Comparison of ENCODE assay signal across 9 cellular contexts in genomic region chrX:78092296-78092695, GRCh38. TPM values are rescaled to one million over a fixed set of nuclear protein-coding genes. Genes with fewer than 3 reads are reported as not detected.
DNase-seq lines count a peak whose midpoint lies in the region; ATAC-seq and TF ChIP-seq lines count a peak whose summit lies in the region.
"Had no signal": no experiment of that assay in that cellular context is flagged by ENCODE, and none has a peak within 500 bp of the region (broad histone marks: within the 10 kb centered on the region; RNA-seq: fewer than 3 reads in every experiment).

No MANE protein-coding gene starts in this region.

- intact Hi-C loops in uterus (cut with DNase I; ENCODE audit: low total_unique reads), result no loop called here

- in situ Hi-C loops in astrocyte of the cerebellum (cut with HindIII; ENCODE audit: low sequenced_read_pairs), result no loop called here

- TF ChIP-seq CTCF in astrocyte of the cerebellum (IDR thresholded peaks at IDR 0.05; ENCODE audit: low read depth, low read length, missing control alignments), result peak; percentile 52
- TF ChIP-seq CTCF in uterus (IDR thresholded peaks at IDR 0.05), result no peak

- no peaks in the 10 kb centered on the region for H3K36me3 Mint-ChIP-seq in naive thymus-derived CD8-positive, alpha-beta T cell

- no peaks in the 10 kb centered on the region for H3K9me3 ChIP-seq in ES-I3 (ENCODE audit: control insufficient read depth, insufficient read depth, low read length)
- H3K9me3 ChIP-seq in uterus, result no peaks in the 10 kb centered on the region

- H3K36me3 ChIP-seq in ES-I3 (ENCODE audit: insufficient read depth, low read length), result no peaks in the 10 kb centered on the region
- H3K36me3 ChIP-seq in uterus, result no peaks in the 10 kb centered on the region

- H3K4me1 ChIP-seq in ES-I3 (ENCODE audit: insufficient read depth, low read length), result peaks cover 13% of the 10 kb centered on the region; the same call in 1 of the 2 replicates
- no peaks in the 10 kb centered on the region for H3K4me1 ChIP-seq in uterus
- H3K4me1 ChIP-seq: parathyroid adenoma had no signal

- peak overlapping the region in 2 of 10 donors; percentile 11 to 43 for H3K4me3 Mint-ChIP-seq in naive thymus-derived CD8-positive, alpha-beta T cell

- H3K27ac ChIP-seq in uterus, result no peak overlapping the region
- H3K27ac ChIP-seq: parathyroid adenoma had no signal

- peaks cover 0 to 9% (median 0%) of the 10 kb centered on the region in 9 donors for H3K9me3 Mint-ChIP-seq in naive thymus-derived CD8-positive, alpha-beta T cell

- no peaks in the 10 kb centered on the region for H3K27me3 Mint-ChIP-seq in naive thymus-derived CD8-positive, alpha-beta T cell

- peak overlapping the region; percentile 5; the same call in 1 of the 2 replicates for H3K9ac ChIP-seq in ES-I3 (ENCODE audit: low read depth, low read length)
- H3K9ac ChIP-seq: parathyroid adenoma had no signal

- H3K4me3 ChIP-seq in astrocyte of the cerebellum (ENCODE audit: low read depth, low read length) (no peak overlapping the region), uterus (no peak overlapping the region)

- ATAC-seq in GM19463 (IDR thresholded peaks at IDR 0.05; ENCODE audit: unreplicated experiment), result peak; percentile 90
- ATAC-seq in HG03565 (IDR thresholded peaks at IDR 0.05; ENCODE audit: unreplicated experiment), result peak; percentile 70
- ATAC-seq in naive thymus-derived CD8-positive, alpha-beta T cell, result peak; percentile 65 to 82
- no peak for ATAC-seq in GM19328 (IDR thresholded peaks at IDR 0.05; ENCODE audit: unreplicated experiment)

- no peaks in the 10 kb centered on the region for H3K27me3 ChIP-seq in uterus

- H3K27ac Mint-ChIP-seq in naive thymus-derived CD8-positive, alpha-beta T cell, result peak overlapping the region in 4 of 10 donors; percentile 43 to 73 (median 60)

- H3K4me1 Mint-ChIP-seq in naive thymus-derived CD8-positive, alpha-beta T cell, result peaks cover 0 to 9% (median 4%) of the 10 kb centered on the region in 4 donors

- POLR2A ChIA-PET in naive thymus-derived CD8-positive, alpha-beta T cell (lab: Charles Lee), result interaction anchor here (0.6 kb wide), 1 partner anchor 19 kb away, joined by 3 read pairs; no protein-coding TSS in a partner anchor

- DNase-seq in astrocyte of the cerebellum (ENCODE audit: low read depth) (peak; percentile 19), uterus (no peak)
- peak in 4 of 10 donors; percentile 22 to 57 (median 32) for DNase-seq in naive thymus-derived CD8-positive, alpha-beta T cell
- DNase-seq in stimulated activated CD4-positive, alpha-beta T cell treated with anti-CD3 and anti-CD28 coated beads, Interleukin-2, amount 100 ng/mL, for 48 hours, result no peak

- no peak for TF ChIP-seq POLR2A in uterus (IDR thresholded peaks at IDR 0.05)

RNA-seq across cellular contexts. Expression of gene PGK1, which starts 11.8 kb away (rescaled TPM):
- 100 to 1,000 TPM; 205 to 213 TPM for total RNA-seq in naive thymus-derived CD8-positive, alpha-beta T cell
- polyA plus RNA-seq in naive thymus-derived CD8-positive, alpha-beta T cell, result 100 to 1,000 TPM; 501 to 515 (median 513) TPM
- total RNA-seq in uterus, result 100 to 1,000 TPM in 3 of 4 donors, 10 to 100 TPM in 1; 84.5 to 151 (median 132) TPM

RNA-seq across cellular contexts. Expression of gene TAF9B, which starts 47.2 kb away (rescaled TPM):
- 10 to 100 TPM; 14.7 to 16.5 TPM for total RNA-seq in naive thymus-derived CD8-positive, alpha-beta T cell
- 10 to 100 TPM; 17.0 to 21.4 (median 19.1) TPM for polyA plus RNA-seq in naive thymus-derived CD8-positive, alpha-beta T cell
- total RNA-seq in uterus, result 10 to 100 TPM; 10.2 to 44.2 (median 32.2) TPM
